In genomic region chr17:51560398-51560797, GRCh38 we compare ENCODE assay signal across 8 cellular contexts.
"Had no signal": no experiment of that assay in that cellular context is flagged by ENCODE, and none has a peak within 500 bp of the region (broad histone marks: within the 10 kb centered on the region; RNA-seq: fewer than 3 reads in every experiment).

No MANE protein-coding gene starts in this region.

- H3K4me3 ChIP-seq: GM12878 had no signal

- FAIRE-seq: G401.6, GM12878, GM12891, GM12892, GM18507, GM19239 had no signal

- ATAC-seq: GM12878 had no signal

- DNase-seq: GDM1, GF-D8 had no signal
